ENCODE assay signal across 1 cellular context in the genomic region with DNA sequence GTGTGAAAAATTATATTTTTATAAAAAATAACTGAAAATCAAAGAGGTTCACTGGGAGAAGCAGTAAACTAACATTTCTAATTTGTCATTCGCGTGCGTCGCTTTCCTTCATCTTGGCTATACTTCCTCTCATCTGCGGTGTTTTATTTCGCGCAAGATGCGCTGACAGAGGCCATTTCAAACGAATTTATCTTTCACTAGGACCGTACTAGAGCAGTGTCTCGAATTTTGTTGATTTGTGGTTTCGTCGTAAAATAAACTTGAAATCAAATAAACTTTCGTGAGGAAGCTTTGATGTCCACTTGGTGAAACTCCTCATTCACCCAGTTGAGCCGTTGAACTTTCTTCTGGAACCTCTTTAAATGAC.
TF ChIP-seq lines count a peak whose summit lies in the region.

No MANE protein-coding gene starts in this region.

TF ChIP-seq in H1, 55 proteins besides CTCF, POLR2A, EP300 and RAD21 (continued from another document):
- TF ChIP-seq ATF3 (IDR thresholded peaks at IDR 0.05; ENCODE audit: insufficient read depth, low read depth, low read length) (no peak), TBP (IDR thresholded peaks at IDR 0.05; ENCODE audit: low read depth, low read length) (no peak), TCF12 (IDR thresholded peaks at IDR 0.05; ENCODE audit: low read depth, low read length) (no peak), SIN3A (conservative IDR thresholded peaks at IDR 0.05 in 1 of 2, IDR thresholded peaks at IDR 0.05 in 1 of 2; ENCODE audit: low read depth in 1 of 2, low read length in 2 of 2) (no peak), BCL11A (IDR thresholded peaks at IDR 0.05; ENCODE audit: low read depth in 2 of 2, low read length in 2 of 2) (no peak), KDM4A (IDR thresholded peaks at IDR 0.05; ENCODE audit: low read depth, low read length, severe bottlenecking) (no peak), CBX5 (IDR thresholded peaks at IDR 0.05; ENCODE audit: low read depth, low read length) (no peak), YY1 (IDR thresholded peaks at IDR 0.05; ENCODE audit: low read depth, low read length) (no peak)
- TF ChIP-seq, protein P1, sequence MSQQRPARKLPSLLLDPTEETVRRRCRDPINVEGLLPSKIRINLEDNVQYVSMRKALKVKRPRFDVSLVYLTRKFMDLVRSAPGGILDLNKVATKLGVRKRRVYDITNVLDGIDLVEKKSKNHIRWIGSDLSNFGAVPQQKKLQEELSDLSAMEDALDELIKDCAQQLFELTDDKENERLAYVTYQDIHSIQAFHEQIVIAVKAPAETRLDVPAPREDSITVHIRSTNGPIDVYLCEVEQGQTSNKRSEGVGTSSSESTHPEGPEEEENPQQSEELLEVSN (IDR thresholded peaks at IDR 0.05): no peak
